In the genomic region with DNA sequence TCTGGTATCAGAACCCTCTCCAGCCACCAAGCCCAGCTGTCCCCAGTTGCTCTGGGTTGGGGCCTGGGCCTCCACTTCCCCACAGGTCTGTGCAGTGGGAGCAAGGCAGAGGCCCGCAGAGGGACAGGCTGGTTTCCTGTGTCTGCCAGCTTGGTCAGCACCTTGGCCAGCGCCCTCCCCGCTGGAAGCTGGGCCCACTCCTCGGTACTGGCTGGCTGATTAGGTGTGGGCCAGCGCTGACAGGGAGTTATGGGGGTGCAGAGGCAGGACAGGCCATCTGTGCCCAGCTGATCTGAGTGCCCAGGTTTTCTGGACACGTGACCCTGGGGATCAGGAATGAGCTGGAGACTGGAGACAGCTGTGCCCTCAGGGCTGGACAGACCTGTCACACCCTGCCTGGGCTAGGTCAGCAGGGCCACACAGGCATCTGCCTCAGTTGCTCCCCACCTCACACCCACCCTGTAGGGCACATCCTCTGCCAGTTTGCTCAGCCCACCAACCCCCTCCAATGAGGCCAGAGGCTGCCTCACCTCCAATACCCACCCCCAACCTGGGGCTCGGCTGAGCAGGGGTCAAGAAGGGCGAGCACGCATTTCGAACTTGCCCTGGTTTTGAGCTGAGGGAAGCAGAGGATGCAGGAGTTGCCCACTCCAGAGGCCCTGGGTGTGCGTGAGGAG, we compare ENCODE assay signal across 9 cellular contexts.
DNase-seq lines count a peak whose midpoint lies in the region; ATAC-seq and TF ChIP-seq lines count a peak whose summit lies in the region.
"Had no signal": no experiment of that assay in that cellular context is flagged by ENCODE, and none has a peak within 500 bp of the region (broad histone marks: within the 10 kb centered on the region; RNA-seq: fewer than 3 reads in every experiment).

No MANE protein-coding gene starts in this region.

- H3K4me3 Mint-ChIP-seq in effector memory CD8-positive, alpha-beta T cell, result no peak overlapping the region
- no peak overlapping the region for H3K4me3 Mint-ChIP-seq in natural killer cell treated with Interleukin-12 subunit alpha and Interleukin-12 subunit beta and Interleukin-15 and Interleukin-18, amount 100 ng/mL, for 72 hours

- TF ChIP-seq CTCF in GM13976 (IDR thresholded peaks at IDR 0.05; ENCODE audit: borderline replicate concordance, control extremely low read depth, extremely low read depth, insufficient read depth, missing control alignments), result no peak
- TF ChIP-seq CTCF in epithelial cell of esophagus (IDR thresholded peaks at IDR 0.05; ENCODE audit: insufficient read depth, low read depth, low read length, missing control alignments), result no peak
- TF ChIP-seq CTCF in ovary (IDR thresholded peaks at IDR 0.05), result no peak

- ATAC-seq in effector memory CD8-positive, alpha-beta T cell (replicated peaks), result no peak
- ATAC-seq in natural killer cell treated with Interleukin-12 subunit alpha and Interleukin-12 subunit beta and Interleukin-15 and Interleukin-18, amount 100 ng/mL, for 72 hours, result no peak

- TF ChIP-seq EP300 in ovary (IDR thresholded peaks at IDR 0.05), result no peak

- peaks cover 8% of the 10 kb centered on the region for H3K4me1 ChIP-seq in ovary (ENCODE audit: insufficient read depth)

- no peak overlapping the region for H3K4me3 ChIP-seq in epithelial cell of esophagus (ENCODE audit: low read length)
- H3K4me3 ChIP-seq in ovary, result no peak overlapping the region

- in situ Hi-C loops in GM13976 (cut with MboI; ENCODE audit: low sequenced_read_pairs, unreplicated experiment), result no loop called here

- peaks cover 0 to 1% of the 10 kb centered on the region in 2 donors for H3K4me1 Mint-ChIP-seq in effector memory CD8-positive, alpha-beta T cell (ENCODE audit: low read depth in 2 of 2)
- no peaks in the 10 kb centered on the region for H3K4me1 Mint-ChIP-seq in natural killer cell treated with Interleukin-12 subunit alpha and Interleukin-12 subunit beta and Interleukin-15 and Interleukin-18, amount 100 ng/mL, for 72 hours (ENCODE audit: low read depth in 2 of 2)

- H3K36me3 Mint-ChIP-seq in effector memory CD8-positive, alpha-beta T cell (ENCODE audit: insufficient read depth), result no peaks in the 10 kb centered on the region
- H3K36me3 Mint-ChIP-seq in natural killer cell treated with Interleukin-12 subunit alpha and Interleukin-12 subunit beta and Interleukin-15 and Interleukin-18, amount 100 ng/mL, for 72 hours, result no peaks in the 10 kb centered on the region

- no peak overlapping the region for H3K27ac Mint-ChIP-seq in effector memory CD8-positive, alpha-beta T cell
- H3K27ac Mint-ChIP-seq in natural killer cell treated with Interleukin-12 subunit alpha and Interleukin-12 subunit beta and Interleukin-15 and Interleukin-18, amount 100 ng/mL, for 72 hours, result no peak overlapping the region

- no peak for TF ChIP-seq POLR2A in ovary (IDR thresholded peaks at IDR 0.05)

- H3K27me3 Mint-ChIP-seq in effector memory CD8-positive, alpha-beta T cell, result peaks cover 5 to 33% of the 10 kb centered on the region in 2 donors
- H3K27me3 Mint-ChIP-seq in natural killer cell treated with Interleukin-12 subunit alpha and Interleukin-12 subunit beta and Interleukin-15 and Interleukin-18, amount 100 ng/mL, for 72 hours, result peaks cover 0 to 5% of the 10 kb centered on the region in 2 donors

- intact Hi-C loops in ovary (cut with DNase I), result loop anchor here (5.0 to 10.0 kb wide), 4 partner anchors 120 to 132 kb away; no protein-coding TSS in a partner anchor

- H3K27ac ChIP-seq in ovary, result no peak overlapping the region
- no peak overlapping the region for H3K27ac ChIP-seq in caudate nucleus (ENCODE audit: low read depth, low read length)

- no peaks in the 10 kb centered on the region for H3K27me3 ChIP-seq in ovary

- no peaks in the 10 kb centered on the region for H3K36me3 ChIP-seq in ovary

- DNase-seq in GM13976 (ENCODE audit: low spot score) (peak; percentile 38), epithelial cell of esophagus (ENCODE audit: low read depth) (peak; percentile 45), ovary (peak in 4 of 5 donors; percentile 57 to 75 (median 68)), caudate nucleus (lab: John Stamatoyannopoulos, UW) (no peak), GF-D8 (lab: John Stamatoyannopoulos, UW) (no peak)
- no peak for DNase-seq in effector memory CD8-positive, alpha-beta T cell
- DNase-seq in natural killer cell treated with Interleukin-12 subunit alpha and Interleukin-12 subunit beta and Interleukin-15 and Interleukin-18, amount 100 ng/mL, for 72 hours (ENCODE audit: low spot score), result no peak
- DNase-seq: DMS153 had no signal

- no peaks in the 10 kb centered on the region for H3K9me3 ChIP-seq in ovary

- H3K9me3 Mint-ChIP-seq in effector memory CD8-positive, alpha-beta T cell, result no peaks in the 10 kb centered on the region
- no peaks in the 10 kb centered on the region for H3K9me3 Mint-ChIP-seq in natural killer cell treated with Interleukin-12 subunit alpha and Interleukin-12 subunit beta and Interleukin-15 and Interleukin-18, amount 100 ng/mL, for 72 hours

- WGBS in ovary, 3 donors, result 40 to 47% (median 47%) methylated on average over 9 to 11 of the region's 11 CpGs

TF ChIP-seq in PFSK-1, 5 proteins besides CTCF, POLR2A, EP300 and RAD21:
- TF ChIP-seq REST (IDR thresholded peaks at IDR 0.05; ENCODE audit: insufficient read depth in 1 of 2, low read depth in 2 of 2, low read length in 2 of 2) (peak; percentile 94 to 96), FOXP2 (optimal IDR thresholded peaks at IDR 0.05; ENCODE audit: borderline replicate concordance, extremely low read depth, extremely low read length, insufficient read depth) (no peak), POLR2AphosphoS5 (IDR thresholded peaks at IDR 0.05; ENCODE audit: low read depth, low read length) (no peak), SIN3A (IDR thresholded peaks at IDR 0.05; ENCODE audit: borderline replicate concordance, insufficient read depth, low read length) (no peak), TAF1 (IDR thresholded peaks at IDR 0.05; ENCODE audit: borderline replicate concordance, insufficient read depth, low read length) (no peak)

Comparison
In these comparisons a context has a peak if more than half of its experiments do, and no peak if none do; other contexts are left out.
1. DNase-seq: peak in GM13976 (single experiment), epithelial cell of esophagus (single experiment) and ovary (4 of 5); none in caudate nucleus (0 of 61), effector memory CD8-positive, alpha-beta T cell (0 of 3), GF-D8 (single experiment) and natural killer cell treated with Interleukin-12 subunit alpha and Interleukin-12 subunit beta and Interleukin-15 and Interleukin-18, amount 100 ng/mL, for 72 hours (single experiment).